ENCODE assay signal across 8 cellular contexts in genomic region chr10:132961864-132962622, GRCh38. TPM values are rescaled to one million over a fixed set of nuclear protein-coding genes. Genes with fewer than 3 reads are reported as not detected.
DNase-seq lines count a peak whose midpoint lies in the region; ATAC-seq and TF ChIP-seq lines count a peak whose summit lies in the region.

No MANE protein-coding gene starts in this region.

- peak overlapping the region; percentile 74 for H3K4me3 Mint-ChIP-seq in activated CD4-positive, alpha-beta memory T cell treated with anti-CD3 and anti-CD28 coated beads for 36 hours

- no peaks in the 10 kb centered on the region; the same call in 1 of the 2 replicates for H3K27me3 ChIP-seq in HUES64 (ENCODE audit: insufficient read depth, low read length)
- no peaks in the 10 kb centered on the region for H3K27me3 ChIP-seq in effector memory CD4-positive, alpha-beta T cell (replicated peaks; ENCODE audit: control insufficient read depth, insufficient read depth, low read length, poor library complexity, severe bottlenecking)

- H3K4me1 ChIP-seq in HUES64 (ENCODE audit: insufficient read depth, low read length), result peaks cover 4% of the 10 kb centered on the region; the same call in 1 of the 2 replicates
- no peaks in the 10 kb centered on the region for H3K4me1 ChIP-seq in effector memory CD4-positive, alpha-beta T cell (ENCODE audit: control insufficient read depth, insufficient read depth, low read length, poor library complexity, severe bottlenecking)

- peak overlapping the region; percentile 46 for H3K4me3 ChIP-seq in HUES64 (ENCODE audit: low read length)
- peak overlapping the region; percentile 74 for H3K4me3 ChIP-seq in effector memory CD4-positive, alpha-beta T cell (ENCODE audit: insufficient read depth, low read depth, low read length, poor library complexity, severe bottlenecking)

- H3K9me3 Mint-ChIP-seq in activated CD4-positive, alpha-beta memory T cell treated with anti-CD3 and anti-CD28 coated beads for 36 hours, result no peaks in the 10 kb centered on the region

- H3K27ac ChIP-seq in HUES64 (ENCODE audit: low read depth, low read length), result no peak overlapping the region
- H3K27ac ChIP-seq in effector memory CD4-positive, alpha-beta T cell (ENCODE audit: insufficient read depth, low read length, poor library complexity, severe bottlenecking), result no peak overlapping the region

- H3K36me3 ChIP-seq in HUES64 (ENCODE audit: insufficient read depth, low read length), result no peaks in the 10 kb centered on the region
- no peaks in the 10 kb centered on the region for H3K36me3 ChIP-seq in effector memory CD4-positive, alpha-beta T cell (ENCODE audit: control insufficient read depth, insufficient read depth, low read length)

- peak; percentile 52 for DNase-seq in AG09319 (ENCODE audit: extremely low read depth, low read depth)
- peak; percentile 89 for DNase-seq in activated CD4-positive, alpha-beta memory T cell treated with anti-CD3 and anti-CD28 coated beads for 36 hours
- peak in 2 of 3 donors; percentile 30 to 43 for DNase-seq in effector memory CD4-positive, alpha-beta T cell
- peak; percentile 52 for DNase-seq in medulla oblongata (ENCODE audit: extremely low spot score)
- DNase-seq in stimulated activated CD4-positive, alpha-beta T cell treated with anti-CD3 and anti-CD28 coated beads, TNF-alpha, amount 100 ng/mL, for 24 hours (ENCODE audit: low read depth in 3 of 3), result peak; percentile 64 to 78 (median 66)

- 0 out of 2 replicates have a peak overlapping the region, but pooled peaks have one; percentile 1 for H3K9ac ChIP-seq in HUES64 (ENCODE audit: low read depth, low read length)

- peak overlapping the region; percentile 79 for H3K27ac Mint-ChIP-seq in activated CD4-positive, alpha-beta memory T cell treated with anti-CD3 and anti-CD28 coated beads for 36 hours

- H3K9me3 ChIP-seq in HUES64 (ENCODE audit: insufficient read depth, low read depth, low read length), result no peaks in the 10 kb centered on the region
- no peaks in the 10 kb centered on the region for H3K9me3 ChIP-seq in effector memory CD4-positive, alpha-beta T cell (ENCODE audit: control insufficient read depth, low read length)

- WGBS in HUES64, result 17% methylated on average over 37 of the region's 37 CpGs

- no peak for TF ChIP-seq CTCF in AG09319 (IDR thresholded peaks at IDR 0.05; ENCODE audit: low read depth, low read length)

- intact Hi-C loops in activated CD4-positive, alpha-beta memory T cell treated with anti-CD3 and anti-CD28 coated beads for 36 hours (cut with micrococcal nuclease), result loop anchor here (2.0 to 5.0 kb wide), 3 partner anchors 19 to 295 kb away; partner anchors contain the start of gene CFAP46

- H3K4me1 Mint-ChIP-seq in activated CD4-positive, alpha-beta memory T cell treated with anti-CD3 and anti-CD28 coated beads for 36 hours (ENCODE audit: low read depth), result peaks cover 18% of the 10 kb centered on the region

- ATAC-seq in GM19328 (IDR thresholded peaks at IDR 0.05; ENCODE audit: unreplicated experiment), result peak; percentile 49
- ATAC-seq in GM18873 (IDR thresholded peaks at IDR 0.05; ENCODE audit: low FRiP score, unreplicated experiment), result no peak

- H3K36me3 Mint-ChIP-seq in activated CD4-positive, alpha-beta memory T cell treated with anti-CD3 and anti-CD28 coated beads for 36 hours, result no peaks in the 10 kb centered on the region

- CTCF ChIA-PET in activated CD4-positive, alpha-beta memory T cell treated with anti-CD3 and anti-CD28 coated beads for 36 hours (lab: Charles Lee), result interaction anchor here (1.4 kb wide), 1 partner anchor 22 kb away, joined by 4 read pairs; no protein-coding TSS in a partner anchor

- H3K27me3 Mint-ChIP-seq in activated CD4-positive, alpha-beta memory T cell treated with anti-CD3 and anti-CD28 coated beads for 36 hours, result peaks cover 9% of the 10 kb centered on the region

- POLR2A ChIA-PET in activated CD4-positive, alpha-beta memory T cell treated with anti-CD3 and anti-CD28 coated beads for 36 hours (lab: Charles Lee), result no interaction called here

RNA-seq across cellular contexts. Expression of gene CFAP46, which starts 19.7 kb away (rescaled TPM):
- 2.2 TPM for polyA plus RNA-seq in HUES64 (2013, experiment 1 of 2)
- polyA plus RNA-seq in HUES64 (2013, experiment 2 of 2), result 2.9 TPM
- under 1 TPM in 1 of 2 experiments, not detected in 1; 0.07 TPM for total RNA-seq in activated CD4-positive, alpha-beta memory T cell treated with anti-CD3 and anti-CD28 coated beads for 36 hours

Comparison
In these comparisons a context has a peak if more than half of its experiments do, and no peak if none do; other contexts are left out.
1. DNase-seq: peak in every context shown above with its lines; median percentile 89 in activated CD4-positive, alpha-beta memory T cell treated with anti-CD3 and anti-CD28 coated beads for 36 hours; 66 in stimulated activated CD4-positive, alpha-beta T cell treated with anti-CD3 and anti-CD28 coated beads, TNF-alpha, amount 100 ng/mL, for 24 hours; 52 in AG09319; 52 in medulla oblongata; 36 in effector memory CD4-positive, alpha-beta T cell.